Comparison of ENCODE assay signal across 1 cellular context in genomic region chr12:106342397-106343212, GRCh38.
TF ChIP-seq lines count a peak whose summit lies in the region.

No MANE protein-coding gene starts in this region.

TF ChIP-seq in K562, 482 proteins besides CTCF, POLR2A, EP300 and RAD21:
- TF ChIP-seq TBL1XR1 (IDR thresholded peaks at IDR 0.05; ENCODE audit: low read length in 2 of 2) (no peak), PCBP1 (IDR thresholded peaks at IDR 0.05; ENCODE audit: low read depth, low read length, poor library complexity, severe bottlenecking) (no peak), ZNF644 (tag; IDR thresholded peaks at IDR 0.05; ENCODE audit: low read depth) (no peak), SREBF1 (IDR thresholded peaks at IDR 0.05; ENCODE audit: borderline replicate concordance, low read depth, low read length) (no peak), ZNF224 (CRISPR knock-in tag; IDR thresholded peaks at IDR 0.05) (no peak), SREBF2 (CRISPR knock-in tag; IDR thresholded peaks at IDR 0.05) (no peak), RFX1 (IDR thresholded peaks at IDR 0.05) (peak; percentile 78), ZNF12 (CRISPR knock-in tag; IDR thresholded peaks at IDR 0.05) (no peak), SMC3 (conservative IDR thresholded peaks at IDR 0.05; ENCODE audit: insufficient read depth, low read depth, low read length) (no peak), JUND (IDR thresholded peaks at IDR 0.05; ENCODE audit: borderline replicate concordance, low read depth, low read length) (peak; percentile 44; the same call in 1 of the 2 replicates), JUND (tag; IDR thresholded peaks at IDR 0.05; ENCODE audit: borderline replicate concordance, low read depth, low read length) (no peak), FOSL1 (tag; conservative IDR thresholded peaks at IDR 0.05) (peak; percentile 68), ATF3 (IDR thresholded peaks at IDR 0.05) (peak; percentile 11; the same call in 1 of the 2 replicates), ATF3 (CRISPR knock-in tag; conservative IDR thresholded peaks at IDR 0.05) (no peak), KDM5B (IDR thresholded peaks at IDR 0.05; ENCODE audit: insufficient replicate concordance, low read depth, low read length) (no peak), ZSCAN32 (CRISPR knock-in tag; IDR thresholded peaks at IDR 0.05) (no peak), ZNF696 (CRISPR knock-in tag; conservative IDR thresholded peaks at IDR 0.05) (no peak), CHD2 (IDR thresholded peaks at IDR 0.05; ENCODE audit: low read depth, low read length) (no peak), PBX2 (CRISPR knock-in tag; IDR thresholded peaks at IDR 0.05; ENCODE audit: low read depth) (no peak), PBX2 (tag; conservative IDR thresholded peaks at IDR 0.05; ENCODE audit: low read depth) (no peak), ZFP30 (CRISPR knock-in tag; IDR thresholded peaks at IDR 0.05; ENCODE audit: borderline replicate concordance) (no peak)
